Comparison of ENCODE assay signal across 1 cellular context in genomic region chr6:15621203-15622044, GRCh38.
TF ChIP-seq lines count a peak whose summit lies in the region.

No MANE protein-coding gene starts in this region.

TF ChIP-seq in K562, 482 proteins besides CTCF, POLR2A, EP300 and RAD21 (continued from another document and continues in another):
- no peak for TF ChIP-seq ZBTB9 (CRISPR knock-in tag; IDR thresholded peaks at IDR 0.05)
- no peak for TF ChIP-seq MBD2 (IDR thresholded peaks at IDR 0.05; ENCODE audit: borderline replicate concordance, low read depth)
- TF ChIP-seq ZNF232 (CRISPR knock-in tag; IDR thresholded peaks at IDR 0.05), result no peak
- TF ChIP-seq EWSR1 (IDR thresholded peaks at IDR 0.05; ENCODE audit: borderline replicate concordance, low read depth, partially characterized antibody), result no peak
- no peak for TF ChIP-seq PRDM10 (IDR thresholded peaks at IDR 0.05; ENCODE audit: partially characterized antibody)
- TF ChIP-seq TAF7 (tag; IDR thresholded peaks at IDR 0.05), result peak; percentile 61; the same call in 1 of the 2 replicates
- TF ChIP-seq NRF1 (conservative IDR thresholded peaks at IDR 0.05 in 1 of 2, IDR thresholded peaks at IDR 0.05 in 1 of 2), result 0 out of 4 replicates have a peak, but pooled peaks of 1 of the 2 experiments have one; percentile 17
- TF ChIP-seq MBD1 (CRISPR knock-in tag; IDR thresholded peaks at IDR 0.05), result no peak
- peak; percentile 6; the same call in 1 of the 2 replicates for TF ChIP-seq SMAD3 (CRISPR knock-in tag; conservative IDR thresholded peaks at IDR 0.05)
- peak; percentile 84 for TF ChIP-seq ZNF12 (CRISPR knock-in tag; IDR thresholded peaks at IDR 0.05)
- no peak for TF ChIP-seq ZNF146 (CRISPR knock-in tag; IDR thresholded peaks at IDR 0.05; ENCODE audit: unreplicated experiment)
- no peak for TF ChIP-seq MTF1 (CRISPR knock-in tag; IDR thresholded peaks at IDR 0.05; ENCODE audit: borderline replicate concordance)
- no peak for TF ChIP-seq ZNF75A (CRISPR knock-in tag; IDR thresholded peaks at IDR 0.05)
- TF ChIP-seq GATA2 (CRISPR knock-in tag; IDR thresholded peaks at IDR 0.05), result peak; percentile 99
- TF ChIP-seq CBFB (CRISPR knock-in tag; IDR thresholded peaks at IDR 0.05), result no peak
- no peak for TF ChIP-seq GTF2B (IDR thresholded peaks at IDR 0.05; ENCODE audit: extremely low read depth, insufficient read length)
- TF ChIP-seq ZNF277 (CRISPR knock-in tag; IDR thresholded peaks at IDR 0.05; ENCODE audit: borderline replicate concordance), result no peak
- no peak for TF ChIP-seq HEY1 (CRISPR knock-in tag; IDR thresholded peaks at IDR 0.05; ENCODE audit: borderline replicate concordance)
- no peak for TF ChIP-seq RBM15 (IDR thresholded peaks at IDR 0.05; ENCODE audit: insufficient read depth, low read length)
- TF ChIP-seq CHD1 (IDR thresholded peaks at IDR 0.05; ENCODE audit: low read length), result no peak
- TF ChIP-seq IRF9 (tag; IDR thresholded peaks at IDR 0.05), result no peak
- TF ChIP-seq NEUROD1 (IDR thresholded peaks at IDR 0.05; ENCODE audit: borderline replicate concordance, low read depth, low read length, partially characterized antibody), result peak; percentile 51
- TF ChIP-seq ZNF431 (CRISPR knock-in tag; IDR thresholded peaks at IDR 0.05), result no peak
- peak; percentile 64; the same call in 1 of the 2 replicates for TF ChIP-seq CUX1 (CRISPR knock-in tag; IDR thresholded peaks at IDR 0.05)
- TF ChIP-seq CEBPZ (IDR thresholded peaks at IDR 0.05; ENCODE audit: borderline replicate concordance, low read depth, low read length), result no peak
- 0 out of 2 replicates have a peak, but pooled peaks have one; percentile 8 for TF ChIP-seq ELF1 (tag; IDR thresholded peaks at IDR 0.05)
- no peak for TF ChIP-seq ZNF253 (CRISPR knock-in tag; conservative IDR thresholded peaks at IDR 0.05)
- TF ChIP-seq HIVEP1 (CRISPR knock-in tag; IDR thresholded peaks at IDR 0.05), result no peak
- TF ChIP-seq ESRRA (IDR thresholded peaks at IDR 0.05; ENCODE audit: borderline replicate concordance, low read depth), result peak; percentile 36; the same call in 1 of the 2 replicates
- TF ChIP-seq ZNF551 (CRISPR knock-in tag; IDR thresholded peaks at IDR 0.05), result no peak
- no peak for TF ChIP-seq CBX8 (IDR thresholded peaks at IDR 0.05; ENCODE audit: borderline replicate concordance, extremely low read depth, low read depth, low read length, poor library complexity, severe bottlenecking)
- TF ChIP-seq POLR2AphosphoS2 (IDR thresholded peaks at IDR 0.05; ENCODE audit: low read length), result no peak
- no peak for TF ChIP-seq ZBTB33 (CRISPR knock-in tag; IDR thresholded peaks at IDR 0.05)
- TF ChIP-seq KLF10 (CRISPR knock-in tag; IDR thresholded peaks at IDR 0.05), result no peak
- TF ChIP-seq GMEB1 (CRISPR knock-in tag; IDR thresholded peaks at IDR 0.05), result no peak
- no peak for TF ChIP-seq ZC3H11A (IDR thresholded peaks at IDR 0.05; ENCODE audit: low read depth, low read length)
